ENCODE assay signal across 1 cellular context in genomic region chr6:93419304-93420162, GRCh38.
TF ChIP-seq lines count a peak whose summit lies in the region.

Gene EPHA7, minus strand, starts transcription at chr6:93419559. Its CDS starts 218 bp downstream, at chr6:93419341.

TF ChIP-seq in HEK293, 187 proteins besides CTCF, POLR2A, EP300 and RAD21 (continued from another document):
- TF ChIP-seq PRDM6 (tag by site-specific recombination; IDR thresholded peaks at IDR 0.05) (0 out of 2 replicates have a peak, but pooled peaks have one; percentile 7), ZSCAN5A (tag by site-specific recombination; IDR thresholded peaks at IDR 0.05) (no peak), ZNF473 (tag by site-specific recombination; IDR thresholded peaks at IDR 0.05) (no peak), ZXDB (tag by site-specific recombination; IDR thresholded peaks at IDR 0.05) (peak; percentile 20; the same call in 1 of the 2 replicates), KLF16 (tag by site-specific recombination; IDR thresholded peaks at IDR 0.05) (0 out of 2 replicates have a peak, but pooled peaks have one; percentile 10), KLF17 (tag by site-specific recombination; IDR thresholded peaks at IDR 0.05) (peak; percentile 13; the same call in 1 of the 2 replicates), BCL11B (tag by site-specific recombination; IDR thresholded peaks at IDR 0.05; ENCODE audit: low read depth) (no peak), ZNF433 (tag by site-specific recombination; IDR thresholded peaks at IDR 0.05; ENCODE audit: low read depth) (no peak), ZSCAN4 (tag by site-specific recombination; IDR thresholded peaks at IDR 0.05) (peak; percentile 17; the same call in 1 of the 2 replicates), ZSCAN30 (tag by site-specific recombination; IDR thresholded peaks at IDR 0.05) (peak; percentile 70), ZNF580 (tag by site-specific recombination; IDR thresholded peaks at IDR 0.05) (peak; percentile 40), ZNF792 (tag by site-specific recombination; IDR thresholded peaks at IDR 0.05) (no peak), ZEB2 (tag by site-specific recombination; IDR thresholded peaks at IDR 0.05) (peak; percentile 58; the same call in 1 of the 2 replicates), KLF1 (tag by site-specific recombination; IDR thresholded peaks at IDR 0.05) (peak; percentile 32; the same call in 1 of the 2 replicates), ZNF157 (tag by site-specific recombination; IDR thresholded peaks at IDR 0.05) (no peak), KLF8 (tag by site-specific recombination; IDR thresholded peaks at IDR 0.05) (0 out of 2 replicates have a peak, but pooled peaks have one; percentile 53), ZNF548 (tag by site-specific recombination; IDR thresholded peaks at IDR 0.05) (no peak), PBX3 (CRISPR knock-in tag; IDR thresholded peaks at IDR 0.05) (peak; percentile 99), MYNN (tag by site-specific recombination; IDR thresholded peaks at IDR 0.05; ENCODE audit: borderline replicate concordance) (no peak), ZBTB44 (tag by site-specific recombination; IDR thresholded peaks at IDR 0.05) (no peak), ZNF335 (tag by site-specific recombination; conservative IDR thresholded peaks at IDR 0.05) (no peak; the same call in 1 of the 2 replicates), ZBTB26 (tag by site-specific recombination; optimal IDR thresholded peaks at IDR 0.05) (peak; percentile 8), ZNF623 (tag by site-specific recombination; IDR thresholded peaks at IDR 0.05) (no peak), PRDM10 (tag by site-specific recombination; IDR thresholded peaks at IDR 0.05) (peak; percentile 83), SCRT2 (tag by site-specific recombination; IDR thresholded peaks at IDR 0.05) (no peak), ZNF654 (tag by site-specific recombination; IDR thresholded peaks at IDR 0.05; ENCODE audit: low read depth) (no peak), ZSCAN16 (tag by site-specific recombination; IDR thresholded peaks at IDR 0.05) (peak; percentile 94), KLF10 (tag by site-specific recombination; IDR thresholded peaks at IDR 0.05) (peak; percentile 19), IKZF3 (tag by site-specific recombination; IDR thresholded peaks at IDR 0.05) (0 out of 2 replicates have a peak, but pooled peaks have one; percentile 11), ZNF626 (tag by site-specific recombination; IDR thresholded peaks at IDR 0.05) (no peak), KLF7 (tag by site-specific recombination; IDR thresholded peaks at IDR 0.05; ENCODE audit: borderline replicate concordance) (no peak), MZF1 (tag by site-specific recombination; IDR thresholded peaks at IDR 0.05; ENCODE audit: borderline replicate concordance) (peak; percentile 58; the same call in 1 of the 2 replicates), GLI2 (tag by site-specific recombination; IDR thresholded peaks at IDR 0.05; ENCODE audit: borderline replicate concordance, low read depth) (peak; percentile 30; the same call in 1 of the 2 replicates), ZNF791 (tag by site-specific recombination; IDR thresholded peaks at IDR 0.05) (no peak), TRIM28 (IDR thresholded peaks at IDR 0.05; ENCODE audit: borderline replicate concordance, low read length) (peak; percentile 80), PRDM1 (tag by site-specific recombination; IDR thresholded peaks at IDR 0.05) (peak; percentile 74; the same call in 1 of the 2 replicates), ZNF18 (tag by site-specific recombination; IDR thresholded peaks at IDR 0.05) (peak; percentile 19; the same call in 1 of the 2 replicates), ZNF26 (tag by site-specific recombination; IDR thresholded peaks at IDR 0.05) (no peak)
